1 cellular context compared by ENCODE assay signal in genomic region chr14:76376001-76376404, GRCh38.
TF ChIP-seq lines count a peak whose summit lies in the region.

ESRRB (plus strand) TSS chr14:76376137; CDS start chr14:76376402, 265 bp downstream.

TF ChIP-seq in HepG2, 621 proteins besides CTCF, POLR2A, EP300 and RAD21:
- no peak for TF ChIP-seq STAT6 (CRISPR knock-in tag; IDR thresholded peaks at IDR 0.05; ENCODE audit: borderline replicate concordance)
- TF ChIP-seq JDP2 (CRISPR knock-in tag; IDR thresholded peaks at IDR 0.05; ENCODE audit: borderline replicate concordance) = no peak
- no peak for TF ChIP-seq MED1 (CRISPR knock-in tag; IDR thresholded peaks at IDR 0.05)
- peak; percentile 51; the same call in 1 of the 2 replicates for TF ChIP-seq ZFP91 (CRISPR knock-in tag; IDR thresholded peaks at IDR 0.05; ENCODE audit: borderline replicate concordance)
